ENCODE assay signal across 1 cellular context in genomic region chr7:43647772-43648643, GRCh38.
A peak's percentile ranks its signal among the peaks of the same experiment; 100 is the strongest.
TF ChIP-seq lines count a peak whose summit lies in the region.

No MANE protein-coding gene starts in this region.

TF ChIP-seq in GM12878, 131 proteins besides CTCF, POLR2A, EP300 and RAD21 (continued from another document):
- TF ChIP-seq ZBTB40 (IDR thresholded peaks at IDR 0.05; ENCODE audit: borderline replicate concordance): no peak
- peak; percentile 37 for TF ChIP-seq BMI1 (IDR thresholded peaks at IDR 0.05; ENCODE audit: borderline replicate concordance)
- TF ChIP-seq REST (IDR thresholded peaks at IDR 0.05; ENCODE audit: low read depth, low read length): no peak
- TF ChIP-seq BACH1 (IDR thresholded peaks at IDR 0.05; ENCODE audit: borderline replicate concordance): 0 out of 2 replicates have a peak, but pooled peaks have one; percentile 26
- TF ChIP-seq WRNIP1 (IDR thresholded peaks at IDR 0.05; ENCODE audit: borderline replicate concordance, low read depth, low read length): 0 out of 2 replicates have a peak, but pooled peaks have one; percentile 49
- TF ChIP-seq CHD2 (IDR thresholded peaks at IDR 0.05; ENCODE audit: borderline replicate concordance, low read depth, low read length): no peak; the same call in 1 of the 2 replicates
- TF ChIP-seq ELK1 (IDR thresholded peaks at IDR 0.05; ENCODE audit: low read depth, low read length): no peak
- TF ChIP-seq IRF4 (IDR thresholded peaks at IDR 0.05; ENCODE audit: low read depth, low read length): peak; percentile 96
- TF ChIP-seq SP1 (IDR thresholded peaks at IDR 0.05; ENCODE audit: low read depth, low read length): no peak
- no peak for TF ChIP-seq ZSCAN29 (IDR thresholded peaks at IDR 0.05)
- no peak for TF ChIP-seq RELA (IDR thresholded peaks at IDR 0.05; ENCODE audit: borderline replicate concordance, partially characterized antibody)
- no peak for TF ChIP-seq MEF2B (IDR thresholded peaks at IDR 0.05; ENCODE audit: partially characterized antibody, poor library complexity, severe bottlenecking)
- TF ChIP-seq YY1 (IDR thresholded peaks at IDR 0.05; ENCODE audit: low read depth, low read length): no peak
- peak; percentile 95 for TF ChIP-seq FOXM1 (IDR thresholded peaks at IDR 0.05; ENCODE audit: low read depth, low read length)
- TF ChIP-seq MYB (IDR thresholded peaks at IDR 0.05; ENCODE audit: borderline replicate concordance, low read depth, low read length): no peak
- TF ChIP-seq KAT2A (conservative IDR thresholded peaks at IDR 0.05; ENCODE audit: control insufficient read depth, low read depth, low read length): no peak
- peak; percentile 83 for TF ChIP-seq RUNX3 (IDR thresholded peaks at IDR 0.05; ENCODE audit: low read length)
- TF ChIP-seq BRCA1 (IDR thresholded peaks at IDR 0.05; ENCODE audit: low read depth, low read length): no peak
- no peak for TF ChIP-seq MAX (IDR thresholded peaks at IDR 0.05; ENCODE audit: low read depth, low read length)
- peak; percentile 85 for TF ChIP-seq NFIC (IDR thresholded peaks at IDR 0.05; ENCODE audit: low read depth, low read length)
- no peak for TF ChIP-seq FOS (IDR thresholded peaks at IDR 0.05; ENCODE audit: borderline replicate concordance, extremely low read depth, insufficient read length)
- no peak for TF ChIP-seq CBX3 (IDR thresholded peaks at IDR 0.05; ENCODE audit: borderline replicate concordance, low read depth)
- no peak for TF ChIP-seq PML (IDR thresholded peaks at IDR 0.05; ENCODE audit: low read length)
- TF ChIP-seq CHD4 (IDR thresholded peaks at IDR 0.05): no peak
- peak in 1 of 2 experiments; percentile 93; a peak in 2 of 4 replicates for TF ChIP-seq ETV6 (conservative IDR thresholded peaks at IDR 0.05 in 1 of 2, IDR thresholded peaks at IDR 0.05 in 1 of 2; ENCODE audit: borderline replicate concordance in 1 of 2, low read depth in 1 of 2)
